In the genomic region with DNA sequence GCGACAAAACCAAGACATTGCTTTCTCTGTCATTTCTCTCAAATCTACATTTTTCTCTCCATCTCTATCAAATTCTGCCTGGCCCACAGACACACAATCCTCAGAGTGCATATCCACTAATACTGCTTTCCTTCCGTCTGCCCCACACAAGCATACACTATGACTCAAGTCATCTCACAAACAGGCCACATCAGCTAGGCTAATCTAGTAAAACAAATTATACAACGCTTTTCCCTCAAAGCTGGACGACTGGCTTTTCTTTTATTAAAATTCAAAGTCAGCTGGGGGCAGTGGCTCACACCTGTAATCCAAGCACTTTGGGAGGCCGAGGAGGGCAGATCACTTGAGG, we compare ENCODE assay signal across 19 cellular contexts.
DNase-seq lines count a peak whose midpoint lies in the region; ATAC-seq, FAIRE-seq and TF ChIP-seq lines count a peak whose summit lies in the region.
"Had no signal": no experiment of that assay in that cellular context is flagged by ENCODE, and none has a peak within 500 bp of the region (broad histone marks: within the 10 kb centered on the region; RNA-seq: fewer than 3 reads in every experiment).

No MANE protein-coding gene starts in this region.

- peak overlapping the region; percentile 72 for H3K27ac Mint-ChIP-seq in dendritic cell treated with granulocyte-macrophage colony-stimulating factor and Interleukin-4, amounts not matched to agents 40 ng/mL and 50 ng/mL, for 4 days
- H3K27ac Mint-ChIP-seq: HFFc6 had no signal

- no peaks in the 10 kb centered on the region for H3K36me3 Mint-ChIP-seq in dendritic cell treated with granulocyte-macrophage colony-stimulating factor and Interleukin-4, amounts not matched to agents 40 ng/mL and 50 ng/mL, for 4 days (ENCODE audit: low read depth)

- H4K20me1 ChIP-seq in HepG2 (ENCODE audit: insufficient read depth, low read length): no peaks in the 10 kb centered on the region

- TF ChIP-seq POLR2A in right lobe of liver (IDR thresholded peaks at IDR 0.05) (no peak), HepG2 (IDR thresholded peaks at IDR 0.05; ENCODE audit: insufficient read depth in 1 of 2, low read depth in 2 of 2, low read length in 2 of 2) (no peak), stomach (IDR thresholded peaks at IDR 0.05) (no peak)

- H3K27me3 ChIP-seq in right lobe of liver (no peaks in the 10 kb centered on the region), HepG2 (ENCODE audit: control insufficient read depth in 1 of 2, insufficient read depth in 2 of 2, low read length in 2 of 2) (no peaks in the 10 kb centered on the region), stomach (no peaks in the 10 kb centered on the region)
- H3K27me3 ChIP-seq: SJSA1 had no signal

- no TSS peak for BruUV-seq in HepG2 (replicated peaks; lab: Mats Ljungman, UMichigan)

- TF ChIP-seq RAD21 in HepG2 (CRISPR knock-in tag; IDR thresholded peaks at IDR 0.05): no peak

- H3K9me3 Mint-ChIP-seq in dendritic cell treated with granulocyte-macrophage colony-stimulating factor and Interleukin-4, amounts not matched to agents 40 ng/mL and 50 ng/mL, for 4 days: no peaks in the 10 kb centered on the region
- H3K9me3 Mint-ChIP-seq: HFFc6 had no signal

- no peak for FAIRE-seq in HepG2 (lab: Jason Lieb, UNC)

- CTCF ChIA-PET in HepG2 (lab: Yijun Ruan, JAX; ENCODE audit: low intra/inter-chr PET ratio, low total read pairs): no interaction called here

- no peak for TF ChIP-seq EP300 in HepG2 (IDR thresholded peaks at IDR 0.05; ENCODE audit: low read depth in 2 of 2, low read length in 2 of 2)
- no peak for TF ChIP-seq EP300 in HepG2 (CRISPR knock-in tag; IDR thresholded peaks at IDR 0.05; ENCODE audit: borderline replicate concordance)
- TF ChIP-seq EP300 in stomach (IDR thresholded peaks at IDR 0.05): no peak

- H3K9ac ChIP-seq in HepG2 (ENCODE audit: insufficient read depth, low read depth, low read length): no peak overlapping the region

- no peaks in the 10 kb centered on the region for H3K27me3 Mint-ChIP-seq in dendritic cell treated with granulocyte-macrophage colony-stimulating factor and Interleukin-4, amounts not matched to agents 40 ng/mL and 50 ng/mL, for 4 days

- intact Hi-C loops in right lobe of liver (cut with DNase I): no loop called here
- intact Hi-C loops in HepG2 (cut with micrococcal nuclease; ENCODE audit: unreplicated experiment): no loop called here
- intact Hi-C loops in dendritic cell treated with granulocyte-macrophage colony-stimulating factor and Interleukin-4, amounts not matched to agents 40 ng/mL and 50 ng/mL, for 4 days (cut with micrococcal nuclease): no loop called here
- intact Hi-C loops in stomach (cut with DNase I; ENCODE audit: low total_unique reads): no loop called here

- ATAC-seq in right lobe of liver (no peak), HepG2 (no peak), HG03469 (IDR thresholded peaks at IDR 0.05; ENCODE audit: unreplicated experiment) (no peak), HG03442 (IDR thresholded peaks at IDR 0.05; ENCODE audit: unreplicated experiment) (no peak)

- 72% methylated on average over 5 of the region's 5 CpGs for WGBS in right lobe of liver (ENCODE audit: insufficient coverage, low coverage, low lambda C conversion rate, missing lambda C conversion rate)
- 94% methylated on average over 5 of the region's 5 CpGs for WGBS in HepG2 (ENCODE audit: low lambda C conversion rate)
- WGBS in stomach, 5 donors: 56 to 76% (median 66%) methylated on average over 5 of the region's 5 CpGs

- H3K4me1 Mint-ChIP-seq in dendritic cell treated with granulocyte-macrophage colony-stimulating factor and Interleukin-4, amounts not matched to agents 40 ng/mL and 50 ng/mL, for 4 days (ENCODE audit: low read depth): peaks cover 73% of the 10 kb centered on the region

- no peak overlapping the region for H2AFZ ChIP-seq in HepG2 (ENCODE audit: low read length)
- H2AFZ ChIP-seq: PC-9 had no signal

- TF ChIP-seq CTCF in right lobe of liver (IDR thresholded peaks at IDR 0.05) (no peak), HepG2 (CRISPR knock-in tag; IDR thresholded peaks at IDR 0.05) (no peak), stomach (IDR thresholded peaks at IDR 0.05) (no peak)

- H3K4me2 ChIP-seq in HepG2 (ENCODE audit: low read depth, low read length): no peak overlapping the region
- H3K4me2 ChIP-seq: PC-9 had no signal

- H3K4me3 Mint-ChIP-seq in dendritic cell treated with granulocyte-macrophage colony-stimulating factor and Interleukin-4, amounts not matched to agents 40 ng/mL and 50 ng/mL, for 4 days: no peak overlapping the region
- H3K4me3 Mint-ChIP-seq: HFFc6 had no signal

- H3K4me3 ChIP-seq in right lobe of liver (no peak overlapping the region), HepG2 (replicated peaks in 1 of 3; ENCODE audit: insufficient read depth in 1 of 3, low read depth in 2 of 3, low read length in 3 of 3) (no peak overlapping the region), stomach (no peak overlapping the region)
- H3K4me3 ChIP-seq: PC-9, SJSA1 had no signal

- POLR2A ChIA-PET in HepG2 (lab: Yijun Ruan, JAX): no interaction called here

- H3K27ac ChIP-seq in right lobe of liver: peak overlapping the region in 2 of 3 donors; percentile 86 to 88
- no peak overlapping the region for H3K27ac ChIP-seq in HepG2 (ENCODE audit: extremely low read length, insufficient read depth, low read length)
- peak overlapping the region; percentile 19 to 69 (median 39) for H3K27ac ChIP-seq in stomach
- H3K27ac ChIP-seq: C4-2B, PC-9, RWPE1, SJSA1 had no signal

- H3K9me3 ChIP-seq in right lobe of liver: no peaks in the 10 kb centered on the region
- no peaks in the 10 kb centered on the region for H3K9me3 ChIP-seq in HepG2 (ENCODE audit: low read length)
- no peaks in the 10 kb centered on the region for H3K9me3 ChIP-seq in stomach
- H3K9me3 ChIP-seq: SJSA1 had no signal

- no peaks in the 10 kb centered on the region for H3K36me3 ChIP-seq in right lobe of liver
- no peaks in the 10 kb centered on the region for H3K36me3 ChIP-seq in HepG2 (replicated peaks in 1 of 2; ENCODE audit: control insufficient read depth in 1 of 2, insufficient read depth in 2 of 2, low read length in 2 of 2)
- H3K36me3 ChIP-seq in stomach: no peaks in the 10 kb centered on the region
- H3K36me3 ChIP-seq: SJSA1 had no signal

- no peaks in the 10 kb centered on the region for H3K79me2 ChIP-seq in HepG2 (ENCODE audit: insufficient read depth, low read length)

- in situ Hi-C loops in HepG2 (cut with HindIII; ENCODE audit: extremely low pct_ligation_motif_present, low pct_unique_long_range_greater_than_20kb): no loop called here

- peaks cover 0 to 41% (median 14%) of the 10 kb centered on the region in 4 donors for H3K4me1 ChIP-seq in right lobe of liver
- H3K4me1 ChIP-seq in HepG2 (ENCODE audit: insufficient read depth, low read length): peaks cover 53% of the 10 kb centered on the region
- peaks cover 8 to 76% (median 22%) of the 10 kb centered on the region in 4 donors for H3K4me1 ChIP-seq in stomach

- DNase-seq in right lobe of liver (no peak), HepG2 (ENCODE audit: low spot score) (no peak), Kasumi-1 (lab: John Stamatoyannopoulos, UW) (peak; percentile 79 to 80), stomach (no peak), NCI-H446 (lab: John Stamatoyannopoulos, UW) (no peak)
- DNase-seq: H7, HFFc6, NCI-H1105 treated with DMSO at 0.1 percent for 48 hours, NCI-H1694, NCI-H2081 treated with DMSO at 0.1 percent for 48 hours, NCI-H510A, NCI-H774, PC-9 had no signal

TF ChIP-seq in HepG2, 621 proteins besides CTCF, POLR2A, EP300 and RAD21 (continues in another document):
- TF ChIP-seq ZUFSP (CRISPR knock-in tag; IDR thresholded peaks at IDR 0.05; ENCODE audit: borderline replicate concordance) (no peak), UBTF (CRISPR knock-in tag; IDR thresholded peaks at IDR 0.05) (no peak), ZNF703 (CRISPR knock-in tag; IDR thresholded peaks at IDR 0.05; ENCODE audit: borderline replicate concordance) (no peak), KMT2B (CRISPR knock-in tag; IDR thresholded peaks at IDR 0.05) (no peak), THYN1 (CRISPR knock-in tag; IDR thresholded peaks at IDR 0.05; ENCODE audit: borderline replicate concordance, low read depth) (no peak)
- TF ChIP-seq, protein P1, sequence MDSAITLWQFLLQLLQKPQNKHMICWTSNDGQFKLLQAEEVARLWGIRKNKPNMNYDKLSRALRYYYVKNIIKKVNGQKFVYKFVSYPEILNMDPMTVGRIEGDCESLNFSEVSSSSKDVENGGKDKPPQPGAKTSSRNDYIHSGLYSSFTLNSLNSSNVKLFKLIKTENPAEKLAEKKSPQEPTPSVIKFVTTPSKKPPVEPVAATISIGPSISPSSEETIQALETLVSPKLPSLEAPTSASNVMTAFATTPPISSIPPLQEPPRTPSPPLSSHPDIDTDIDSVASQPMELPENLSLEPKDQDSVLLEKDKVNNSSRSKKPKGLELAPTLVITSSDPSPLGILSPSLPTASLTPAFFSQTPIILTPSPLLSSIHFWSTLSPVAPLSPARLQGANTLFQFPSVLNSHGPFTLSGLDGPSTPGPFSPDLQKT (CRISPR knock-in tag; IDR thresholded peaks at IDR 0.05; ENCODE audit: borderline replicate concordance): no peak

Comparison
In these comparisons a context has a peak if more than half of its experiments do, and no peak if none do; other contexts are left out.
1. DNase-seq: peak in Kasumi-1 (2 of 2); none in right lobe of liver (0 of 3), HepG2 (single experiment), stomach (single experiment) and NCI-H446 (0 of 2).